1 cellular context compared by ENCODE assay signal in genomic region chr2:70641263-70641784, GRCh38.
TF ChIP-seq lines count a peak whose summit lies in the region.

No MANE protein-coding gene starts in this region.

TF ChIP-seq in IMR-90, 13 proteins besides CTCF, POLR2A, EP300 and RAD21 (continued from another document):
- TF ChIP-seq, protein P1, sequence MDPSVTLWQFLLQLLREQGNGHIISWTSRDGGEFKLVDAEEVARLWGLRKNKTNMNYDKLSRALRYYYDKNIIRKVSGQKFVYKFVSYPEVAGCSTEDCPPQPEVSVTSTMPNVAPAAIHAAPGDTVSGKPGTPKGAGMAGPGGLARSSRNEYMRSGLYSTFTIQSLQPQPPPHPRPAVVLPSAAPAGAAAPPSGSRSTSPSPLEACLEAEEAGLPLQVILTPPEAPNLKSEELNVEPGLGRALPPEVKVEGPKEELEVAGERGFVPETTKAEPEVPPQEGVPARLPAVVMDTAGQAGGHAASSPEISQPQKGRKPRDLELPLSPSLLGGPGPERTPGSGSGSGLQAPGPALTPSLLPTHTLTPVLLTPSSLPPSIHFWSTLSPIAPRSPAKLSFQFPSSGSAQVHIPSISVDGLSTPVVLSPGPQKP (IDR thresholded peaks at IDR 0.05; ENCODE audit: borderline replicate concordance, low read depth, low read length) = no peak
